12 cellular contexts compared by ENCODE assay signal in genomic region chr2:45353879-45354278, GRCh38.
A peak's percentile ranks its signal among the peaks of the same experiment; 100 is the strongest.
DNase-seq lines count a peak whose midpoint lies in the region; FAIRE-seq and TF ChIP-seq lines count a peak whose summit lies in the region.
"Had no signal": no experiment of that assay in that cellular context is flagged by ENCODE, and none has a peak within 500 bp of the region (broad histone marks: within the 10 kb centered on the region; RNA-seq: fewer than 3 reads in every experiment).

No MANE protein-coding gene starts in this region.

- no peak overlapping the region for H3K27ac ChIP-seq in Peyer's patch
- H3K27ac ChIP-seq: esophagus squamous epithelium, left ventricle myocardium inferior, thyroid gland had no signal

- H3K27me3 ChIP-seq in Peyer's patch = no peaks in the 10 kb centered on the region
- H3K27me3 ChIP-seq: esophagus squamous epithelium, thyroid gland had no signal

- peak; percentile 94 for FAIRE-seq in H54 (lab: Jason Lieb, UNC)

- H3K4me3 ChIP-seq in fibroblast of pulmonary artery (replicated peaks; ENCODE audit: low read depth, low read length) = no peak overlapping the region
- no peak overlapping the region for H3K4me3 ChIP-seq in Peyer's patch
- H3K4me3 ChIP-seq: esophagus squamous epithelium, left ventricle myocardium inferior, thyroid gland had no signal

- TF ChIP-seq POLR2A in H54 (IDR thresholded peaks at IDR 0.05; ENCODE audit: low read depth, low read length) = no peak
- TF ChIP-seq POLR2A in Peyer's patch (IDR thresholded peaks at IDR 0.05) = no peak

- no peak for TF ChIP-seq CTCF in fibroblast of pulmonary artery (IDR thresholded peaks at IDR 0.05; ENCODE audit: low read length, missing control alignments)
- TF ChIP-seq CTCF in Peyer's patch (IDR thresholded peaks at IDR 0.05) = no peak

- H3K36me3 ChIP-seq in Peyer's patch = no peaks in the 10 kb centered on the region
- H3K36me3 ChIP-seq: esophagus squamous epithelium, left ventricle myocardium inferior, thyroid gland had no signal

- no peaks in the 10 kb centered on the region for H3K9me3 ChIP-seq in Peyer's patch
- H3K9me3 ChIP-seq: esophagus squamous epithelium, left ventricle myocardium inferior, thyroid gland had no signal

- DNase-seq in H54 (ENCODE audit: insufficient read length, low spot score) (peak; percentile 60), T1000 (lab: John Stamatoyannopoulos, UW) (peak; percentile 61), fibroblast of pulmonary artery (ENCODE audit: low read depth) (peak; percentile 87), stromal cell of bone marrow (ENCODE audit: low read depth) (peak; percentile 91), Peyer's patch (no peak), SIG-M5 treated with dmso at 0.1 percent for 504 hours (lab: John Stamatoyannopoulos, UW; ENCODE audit: unreplicated experiment) (no peak)
- no peak for DNase-seq in activated CD4-positive, alpha-beta T cell treated with anti-CD3 and anti-CD28 coated beads for 1 hour
- DNase-seq: esophagus squamous epithelium, left ventricle myocardium inferior, NCI-H69, T-helper 1 cell had no signal

- no peaks in the 10 kb centered on the region for H3K4me1 ChIP-seq in Peyer's patch
- H3K4me1 ChIP-seq: esophagus squamous epithelium, left ventricle myocardium inferior had no signal

Comparison
In these comparisons a context has a peak if more than half of its experiments do, and no peak if none do; other contexts are left out.
1. DNase-seq: peak in H54 (single experiment), T1000 (single experiment), fibroblast of pulmonary artery (single experiment) and stromal cell of bone marrow (single experiment); none in Peyer's patch (0 of 3), activated CD4-positive, alpha-beta T cell treated with anti-CD3 and anti-CD28 coated beads for 1 hour (single experiment) and SIG-M5 treated with dmso at 0.1 percent for 504 hours (single experiment).